11 cellular contexts compared by ENCODE assay signal in genomic region chr5:124660229-124661093, GRCh38.
DNase-seq lines count a peak whose midpoint lies in the region; ATAC-seq and TF ChIP-seq lines count a peak whose summit lies in the region.
"Had no signal": no experiment of that assay in that cellular context is flagged by ENCODE, and none has a peak within 500 bp of the region (broad histone marks: within the 10 kb centered on the region; RNA-seq: fewer than 3 reads in every experiment).

No MANE protein-coding gene starts in this region.

- no peaks in the 10 kb centered on the region for H3K79me2 ChIP-seq in MM.1S (ENCODE audit: low read length)

- H3K9me2 ChIP-seq in MM.1S (replicated peaks; ENCODE audit: insufficient read depth, low read length), result no peaks in the 10 kb centered on the region

- DNase-seq in DMS53 (lab: John Stamatoyannopoulos, UW) (peak; percentile 67), DMS53 treated with DMSO at 0.1 percent for 48 hours (lab: John Stamatoyannopoulos, UW; ENCODE audit: unreplicated experiment) (no peak), body of pancreas (peak; percentile 62 to 69 (median 66)), kidney tubule cell (ENCODE audit: low spot score) (peak; percentile 97), tibial nerve (ENCODE audit: low spot score in 2 of 2) (no peak), anterior cingulate cortex (lab: John Stamatoyannopoulos, UW) (no peak), NCI-H1105 (lab: John Stamatoyannopoulos, UW) (no peak), MM.1S (no peak)
- DNase-seq: left cardiac atrium had no signal

- peak overlapping the region; percentile 26 to 84 (median 82) for H3K27ac ChIP-seq in body of pancreas
- peak overlapping the region in 3 of 4 donors; percentile 13 to 71 (median 42) for H3K27ac ChIP-seq in tibial nerve
- H3K27ac ChIP-seq in MM.1S (ENCODE audit: low read length), result no peak overlapping the region

- H3K4me1 ChIP-seq in body of pancreas (peaks cover 91% of the 10 kb centered on the region), tibial nerve (peaks cover 0 to 71% (median 48%) of the 10 kb centered on the region in 4 donors), MM.1S (ENCODE audit: low read length) (no peaks in the 10 kb centered on the region)

- H3K4me2 ChIP-seq in MM.1S (ENCODE audit: low read depth, low read length), result no peak overlapping the region

- H3F3A ChIP-seq in MM.1S (ENCODE audit: insufficient read depth, low read length), result no peaks in the 10 kb centered on the region

- no peak for TF ChIP-seq EP300 in tibial nerve (IDR thresholded peaks at IDR 0.05)

- H3K36me3 ChIP-seq in body of pancreas (replicated peaks in 1 of 2; ENCODE audit: insufficient read depth in 1 of 2, low read depth in 2 of 2), result no peaks in the 10 kb centered on the region
- no peaks in the 10 kb centered on the region for H3K36me3 ChIP-seq in tibial nerve
- H3K36me3 ChIP-seq in MM.1S (replicated peaks; ENCODE audit: insufficient read depth, low read length), result no peaks in the 10 kb centered on the region
- H3K36me3 ChIP-seq: ascending aorta had no signal

- 78 to 79% methylated on average over 6 of the region's 6 CpGs for WGBS in body of pancreas, 2 donors
- WGBS in tibial nerve, 2 donors, result 80 to 87% methylated on average over 6 of the region's 6 CpGs

- peak; percentile 28 for ATAC-seq in body of pancreas
- ATAC-seq: activated CD4-positive, CD25-positive, alpha-beta regulatory T cell treated with anti-CD3 and anti-CD28 coated beads, Interleukin-2, amount 50 U/mL, for 24 hours had no signal

- intact Hi-C loops in body of pancreas (cut with DNase I), result no loop called here

- no peak overlapping the region for H3K9ac ChIP-seq in MM.1S (ENCODE audit: low read length)

- TF ChIP-seq CTCF in body of pancreas (IDR thresholded peaks at IDR 0.05), result no peak
- no peak for TF ChIP-seq CTCF in tibial nerve (IDR thresholded peaks at IDR 0.05)
- TF ChIP-seq CTCF in MM.1S (IDR thresholded peaks at IDR 0.05; ENCODE audit: low read length), result no peak

- TF ChIP-seq POLR2A in body of pancreas (IDR thresholded peaks at IDR 0.05) (no peak), tibial nerve (IDR thresholded peaks at IDR 0.05) (no peak)

- H3K4me3 ChIP-seq in body of pancreas (no peak overlapping the region), tibial nerve (no peak overlapping the region), MM.1S (ENCODE audit: low read length) (no peak overlapping the region)
- H3K4me3 ChIP-seq: ascending aorta had no signal

- H3K27me3 ChIP-seq in body of pancreas, result no peaks in the 10 kb centered on the region
- no peaks in the 10 kb centered on the region for H3K27me3 ChIP-seq in tibial nerve
- no peaks in the 10 kb centered on the region for H3K27me3 ChIP-seq in MM.1S (replicated peaks; ENCODE audit: insufficient read depth, low read length)
- H3K27me3 ChIP-seq: ascending aorta had no signal

- H4K20me1 ChIP-seq in MM.1S (ENCODE audit: insufficient read depth, low read length), result no peaks in the 10 kb centered on the region

- no peak overlapping the region for H2AFZ ChIP-seq in MM.1S (ENCODE audit: low read length)

- H3K9me3 ChIP-seq in body of pancreas (no peaks in the 10 kb centered on the region), tibial nerve (no peaks in the 10 kb centered on the region), MM.1S (replicated peaks; ENCODE audit: insufficient read depth, low read length) (no peaks in the 10 kb centered on the region)
- H3K9me3 ChIP-seq: ascending aorta had no signal

Comparison
In these comparisons a context has a peak if more than half of its experiments do, and no peak if none do; other contexts are left out.
1. DNase-seq: peak in DMS53 (single experiment), body of pancreas (4 of 4) and kidney tubule cell (single experiment); none in DMS53 treated with DMSO at 0.1 percent for 48 hours (single experiment), tibial nerve (0 of 2), anterior cingulate cortex (0 of 58), NCI-H1105 (single experiment) and MM.1S (single experiment).